ENCODE assay signal across 1 cellular context in the genomic region with DNA sequence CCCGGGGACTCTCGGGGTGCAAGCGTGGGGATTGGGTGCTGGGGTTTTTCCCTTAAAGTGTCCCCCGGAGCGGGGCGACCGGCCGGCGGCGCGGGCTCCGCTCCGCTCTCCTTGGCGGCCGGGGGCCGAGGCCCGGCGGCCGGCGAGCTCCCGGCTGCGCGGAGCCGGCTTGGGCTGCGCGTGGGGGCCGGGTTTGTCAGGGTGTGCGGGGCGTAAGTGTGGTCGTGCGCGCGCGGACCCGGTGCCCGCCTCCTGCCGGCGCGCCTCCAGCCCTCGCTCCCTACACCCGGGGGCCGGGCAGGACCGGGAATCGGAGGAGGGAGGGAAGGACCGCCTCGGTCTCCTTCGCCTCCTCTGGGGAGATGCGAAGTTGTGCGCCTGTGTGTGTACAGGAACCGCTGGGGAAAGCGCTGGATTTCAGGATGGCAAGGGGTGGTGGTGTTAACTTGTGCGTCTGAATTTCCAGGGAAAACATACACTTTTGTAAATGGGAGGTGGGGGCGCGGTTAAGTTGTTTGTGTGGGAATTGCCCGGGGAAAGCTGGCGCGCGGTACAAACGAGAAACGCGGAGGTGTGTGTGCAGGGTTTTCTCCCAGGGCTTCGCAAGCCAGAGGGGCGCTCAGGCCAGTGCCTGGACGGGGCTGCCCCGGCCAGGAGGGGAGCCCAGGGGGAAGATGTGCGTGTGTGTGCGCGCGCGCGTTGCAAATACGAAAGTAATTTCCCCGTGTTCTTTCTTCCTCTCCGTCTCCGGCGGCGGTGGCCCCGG.
TF ChIP-seq lines count a peak whose summit lies in the region.

No MANE protein-coding gene starts in this region.

TF ChIP-seq in neural cell, 6 proteins besides CTCF, POLR2A, EP300 and RAD21 (continued from another document):
- TF ChIP-seq, protein P1, sequence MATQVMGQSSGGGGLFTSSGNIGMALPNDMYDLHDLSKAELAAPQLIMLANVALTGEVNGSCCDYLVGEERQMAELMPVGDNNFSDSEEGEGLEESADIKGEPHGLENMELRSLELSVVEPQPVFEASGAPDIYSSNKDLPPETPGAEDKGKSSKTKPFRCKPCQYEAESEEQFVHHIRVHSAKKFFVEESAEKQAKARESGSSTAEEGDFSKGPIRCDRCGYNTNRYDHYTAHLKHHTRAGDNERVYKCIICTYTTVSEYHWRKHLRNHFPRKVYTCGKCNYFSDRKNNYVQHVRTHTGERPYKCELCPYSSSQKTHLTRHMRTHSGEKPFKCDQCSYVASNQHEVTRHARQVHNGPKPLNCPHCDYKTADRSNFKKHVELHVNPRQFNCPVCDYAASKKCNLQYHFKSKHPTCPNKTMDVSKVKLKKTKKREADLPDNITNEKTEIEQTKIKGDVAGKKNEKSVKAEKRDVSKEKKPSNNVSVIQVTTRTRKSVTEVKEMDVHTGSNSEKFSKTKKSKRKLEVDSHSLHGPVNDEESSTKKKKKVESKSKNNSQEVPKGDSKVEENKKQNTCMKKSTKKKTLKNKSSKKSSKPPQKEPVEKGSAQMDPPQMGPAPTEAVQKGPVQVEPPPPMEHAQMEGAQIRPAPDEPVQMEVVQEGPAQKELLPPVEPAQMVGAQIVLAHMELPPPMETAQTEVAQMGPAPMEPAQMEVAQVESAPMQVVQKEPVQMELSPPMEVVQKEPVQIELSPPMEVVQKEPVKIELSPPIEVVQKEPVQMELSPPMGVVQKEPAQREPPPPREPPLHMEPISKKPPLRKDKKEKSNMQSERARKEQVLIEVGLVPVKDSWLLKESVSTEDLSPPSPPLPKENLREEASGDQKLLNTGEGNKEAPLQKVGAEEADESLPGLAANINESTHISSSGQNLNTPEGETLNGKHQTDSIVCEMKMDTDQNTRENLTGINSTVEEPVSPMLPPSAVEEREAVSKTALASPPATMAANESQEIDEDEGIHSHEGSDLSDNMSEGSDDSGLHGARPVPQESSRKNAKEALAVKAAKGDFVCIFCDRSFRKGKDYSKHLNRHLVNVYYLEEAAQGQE (IDR thresholded peaks at IDR 0.05; ENCODE audit: borderline replicate concordance), result peak; percentile 73
- TF ChIP-seq SMC3 (conservative IDR thresholded peaks at IDR 0.05; ENCODE audit: poor library complexity) (peak; percentile 29), EZH2 (IDR thresholded peaks at IDR 0.05; ENCODE audit: borderline replicate concordance, insufficient read depth, low read length, poor library complexity, severe bottlenecking) (no peak)
